Comparison of ENCODE assay signal across 21 cellular contexts in the genomic region with DNA sequence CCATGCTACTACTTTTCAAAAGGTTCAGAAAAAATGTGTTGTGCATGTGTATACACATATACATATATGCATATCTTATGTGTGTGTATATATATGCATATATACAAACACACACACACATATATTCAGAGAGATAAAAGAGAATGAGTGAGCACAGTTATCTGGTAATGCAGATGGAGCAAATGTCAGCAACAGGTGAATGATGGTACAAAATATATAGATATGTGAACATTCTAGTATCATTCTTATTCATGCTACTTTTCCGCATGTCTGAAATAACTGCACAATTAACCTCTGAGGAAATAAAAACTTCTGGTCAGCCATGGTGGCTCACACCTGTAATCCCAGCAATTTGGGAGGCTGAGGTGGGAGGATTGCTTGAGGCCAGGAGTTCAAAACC.
DNase-seq lines count a peak whose midpoint lies in the region; ATAC-seq and TF ChIP-seq lines count a peak whose summit lies in the region.
"Had no signal": no experiment of that assay in that cellular context is flagged by ENCODE, and none has a peak within 500 bp of the region (broad histone marks: within the 10 kb centered on the region; RNA-seq: fewer than 3 reads in every experiment).

No MANE protein-coding gene starts in this region.

- peak overlapping the region; percentile 96 for H3K27ac Mint-ChIP-seq in MCF 10A (ENCODE audit: low read depth, unreplicated experiment)
- no peak overlapping the region for H3K27ac Mint-ChIP-seq in activated T-helper 2 cell treated with anti-CD3 and anti-CD28 coated beads, Interferon-gamma antibody, Interleukin-2, Interleukin-4, amounts not matched to agents 10 μg/mL and 5 μg/mL and 100 μg/mL, durations not matched to agents 14 hours and 24 hours and 36 hours
- H3K27ac Mint-ChIP-seq: CD4-positive, alpha-beta T cell had no signal

- H3K27ac ChIP-seq in breast epithelium = no peak overlapping the region
- peak overlapping the region; percentile 80 to 85 for H3K27ac ChIP-seq in ascending aorta
- peak overlapping the region; percentile 33 for H3K27ac ChIP-seq in foreskin keratinocyte
- peak overlapping the region; percentile 73 to 74 for H3K27ac ChIP-seq in thoracic aorta
- H3K27ac ChIP-seq: BLaER1 had no signal

- no peaks in the 10 kb centered on the region for H3K27me3 ChIP-seq in breast epithelium
- no peaks in the 10 kb centered on the region for H3K27me3 ChIP-seq in ascending aorta
- H3K27me3 ChIP-seq in foreskin keratinocyte = no peaks in the 10 kb centered on the region
- no peaks in the 10 kb centered on the region for H3K27me3 ChIP-seq in thoracic aorta (replicated peaks; ENCODE audit: insufficient read depth)
- H3K27me3 ChIP-seq: BLaER1 had no signal

- H3K36me3 Mint-ChIP-seq in MCF 10A (ENCODE audit: insufficient read depth, unreplicated experiment) = no peaks in the 10 kb centered on the region
- H3K36me3 Mint-ChIP-seq in activated T-helper 2 cell treated with anti-CD3 and anti-CD28 coated beads, Interferon-gamma antibody, Interleukin-2, Interleukin-4, amounts not matched to agents 10 μg/mL and 5 μg/mL and 100 μg/mL, durations not matched to agents 14 hours and 24 hours and 36 hours (ENCODE audit: low read depth) = no peaks in the 10 kb centered on the region

- no peak overlapping the region for H3K4me3 Mint-ChIP-seq in MCF 10A (ENCODE audit: unreplicated experiment)
- no peak overlapping the region for H3K4me3 Mint-ChIP-seq in activated T-helper 2 cell treated with anti-CD3 and anti-CD28 coated beads, Interferon-gamma antibody, Interleukin-2, Interleukin-4, amounts not matched to agents 10 μg/mL and 5 μg/mL and 100 μg/mL, durations not matched to agents 14 hours and 24 hours and 36 hours (ENCODE audit: low read depth)
- H3K4me3 Mint-ChIP-seq: CD4-positive, alpha-beta T cell had no signal

- H3K4me3 ChIP-seq in breast epithelium (no peak overlapping the region), ascending aorta (no peak overlapping the region), thoracic aorta (no peak overlapping the region)
- H3K4me3 ChIP-seq: BLaER1 had no signal

- intact Hi-C loops in MCF 10A (cut with micrococcal nuclease) = no loop called here
- intact Hi-C loops in breast epithelium (cut with DNase I; ENCODE audit: low total_unique reads) = no loop called here
- intact Hi-C loops in ascending aorta (cut with DNase I) = loop anchor here (2.0 to 10.0 kb wide), 3 partner anchors 207 to 1787 kb away; no protein-coding TSS in a partner anchor
- intact Hi-C loops in activated T-helper 2 cell treated with anti-CD3 and anti-CD28 coated beads, Interferon-gamma antibody, Interleukin-2, Interleukin-4, amounts not matched to agents 10 μg/mL and 5 μg/mL and 100 μg/mL, durations not matched to agents 14 hours and 24 hours and 36 hours (cut with micrococcal nuclease) = no loop called here

- no peak for TF ChIP-seq POLR2A in breast epithelium (IDR thresholded peaks at IDR 0.05)

- CTCF ChIA-PET in MCF 10A (lab: Yijun Ruan, JAX) = interaction anchor here (0.7 to 3.0 kb wide), 3 partner anchors 13 to 801 kb away, joined by 3 to 12 read pairs (median 6); no protein-coding TSS in a partner anchor

- peaks cover 40% of the 10 kb centered on the region for H3K4me1 Mint-ChIP-seq in MCF 10A (ENCODE audit: insufficient read depth, unreplicated experiment)
- no peaks in the 10 kb centered on the region for H3K4me1 Mint-ChIP-seq in activated T-helper 2 cell treated with anti-CD3 and anti-CD28 coated beads, Interferon-gamma antibody, Interleukin-2, Interleukin-4, amounts not matched to agents 10 μg/mL and 5 μg/mL and 100 μg/mL, durations not matched to agents 14 hours and 24 hours and 36 hours (ENCODE audit: low read depth)

- DNase-seq in MCF 10A (ENCODE audit: unreplicated experiment) (no peak), breast epithelium (ENCODE audit: low spot score in 2 of 2) (no peak), ascending aorta (ENCODE audit: low spot score in 2 of 2) (no peak), foreskin keratinocyte (no peak), thoracic aorta (ENCODE audit: low spot score) (no peak)
- no peak for DNase-seq in activated T-helper 2 cell treated with anti-CD3 and anti-CD28 coated beads, Interferon-gamma antibody, Interleukin-2, Interleukin-4, amounts not matched to agents 10 μg/mL and 5 μg/mL and 100 μg/mL, durations not matched to agents 14 hours and 24 hours and 36 hours (ENCODE audit: low spot score)
- DNase-seq: 8988T; CD4-positive, alpha-beta T cell; KG1; MM.1S; NCI-H2029 treated with DMSO at 0.1 percent for 48 hours; NCI-H446 treated with DMSO at 0.1 percent for 48 hours; NCI-H526; NCI-H82; NK-92 treated with Interleukin-12 subunit alpha and Interleukin-12 subunit beta, amount 100 ng/mL, for 24 hours; PC-3; SHP77 had no signal

- H3K9me3 ChIP-seq in breast epithelium (no peaks in the 10 kb centered on the region), ascending aorta (no peaks in the 10 kb centered on the region), thoracic aorta (no peaks in the 10 kb centered on the region)
- H3K9me3 ChIP-seq: BLaER1 had no signal

- H3K36me3 ChIP-seq in breast epithelium (no peaks in the 10 kb centered on the region), ascending aorta (no peaks in the 10 kb centered on the region), thoracic aorta (no peaks in the 10 kb centered on the region)
- H3K36me3 ChIP-seq: BLaER1 had no signal

- ATAC-seq in foreskin keratinocyte = no peak
- ATAC-seq in thoracic aorta (ENCODE audit: insufficient number of reproducible peaks, low FRiP score, low read depth) = no peak
- ATAC-seq in HG02885 (IDR thresholded peaks at IDR 0.05; ENCODE audit: poor library complexity, unreplicated experiment) = no peak
- no peak for ATAC-seq in HG03432 (IDR thresholded peaks at IDR 0.05; ENCODE audit: unreplicated experiment)
- ATAC-seq: HCT116, PC-3 had no signal

- TF ChIP-seq CTCF in MCF 10A (IDR thresholded peaks at IDR 0.05; ENCODE audit: unreplicated experiment) = no peak
- TF ChIP-seq CTCF in breast epithelium (IDR thresholded peaks at IDR 0.05) = no peak
- TF ChIP-seq CTCF in ascending aorta (IDR thresholded peaks at IDR 0.05) = no peak
- TF ChIP-seq CTCF in foreskin keratinocyte (conservative IDR thresholded peaks at IDR 0.05) = no peak
- TF ChIP-seq CTCF in thoracic aorta (IDR thresholded peaks at IDR 0.05) = no peak

- no peaks in the 10 kb centered on the region for H3K9me3 Mint-ChIP-seq in MCF 10A (ENCODE audit: unreplicated experiment)
- H3K9me3 Mint-ChIP-seq in activated T-helper 2 cell treated with anti-CD3 and anti-CD28 coated beads, Interferon-gamma antibody, Interleukin-2, Interleukin-4, amounts not matched to agents 10 μg/mL and 5 μg/mL and 100 μg/mL, durations not matched to agents 14 hours and 24 hours and 36 hours = no peaks in the 10 kb centered on the region
- H3K9me3 Mint-ChIP-seq: CD4-positive, alpha-beta T cell had no signal

- H3K4me1 ChIP-seq in breast epithelium (no peaks in the 10 kb centered on the region), ascending aorta (peaks cover 6 to 28% of the 10 kb centered on the region in 2 donors), foreskin keratinocyte (peaks cover 41% of the 10 kb centered on the region), thoracic aorta (ENCODE audit: control insufficient read depth in 1 of 2, low read depth in 2 of 2) (peaks cover 25 to 65% of the 10 kb centered on the region in 2 donors)
- H3K4me1 ChIP-seq: BLaER1 had no signal

- POLR2A ChIA-PET in MCF 10A (lab: Yijun Ruan, JAX) = interaction anchor here (1.5 kb wide), 1 partner anchor 12 kb away, joined by 4 read pairs; no protein-coding TSS in a partner anchor

- no TSS peak for BruUV-seq in MCF 10A (replicated peaks; lab: Mats Ljungman, UMichigan)

- no peaks in the 10 kb centered on the region for H3K27me3 Mint-ChIP-seq in MCF 10A (ENCODE audit: insufficient read depth, unreplicated experiment)
- H3K27me3 Mint-ChIP-seq in activated T-helper 2 cell treated with anti-CD3 and anti-CD28 coated beads, Interferon-gamma antibody, Interleukin-2, Interleukin-4, amounts not matched to agents 10 μg/mL and 5 μg/mL and 100 μg/mL, durations not matched to agents 14 hours and 24 hours and 36 hours (ENCODE audit: low read depth) = no peaks in the 10 kb centered on the region
- H3K27me3 Mint-ChIP-seq: CD4-positive, alpha-beta T cell had no signal

Comparison
In these comparisons a context has a peak if more than half of its experiments do, and no peak if none do; other contexts are left out.
1. H3K27ac ChIP-seq: peak in ascending aorta (2 of 2), foreskin keratinocyte (single experiment) and thoracic aorta (2 of 2); none in breast epithelium (0 of 2).